ENCODE assay signal across 10 cellular contexts in the genomic region with DNA sequence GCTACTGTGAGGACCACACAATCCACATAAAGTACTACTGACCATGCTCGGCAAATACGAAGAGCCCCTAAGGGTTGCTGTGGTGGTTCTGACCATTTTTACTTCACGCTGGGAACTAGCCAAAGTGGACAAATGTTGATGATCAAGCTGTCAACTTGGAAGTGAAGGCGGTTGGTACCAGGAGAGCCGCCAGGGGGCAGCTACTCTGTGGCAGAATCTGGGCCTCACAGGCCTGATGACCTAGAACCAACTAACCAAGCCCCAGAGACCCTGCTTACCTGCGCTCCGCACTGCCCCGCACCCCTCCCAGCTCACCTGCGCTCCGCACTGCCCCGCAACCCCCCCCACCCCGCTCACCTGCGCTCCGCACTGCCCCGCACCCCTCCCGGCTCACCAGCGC. TPM values are rescaled to one million over a fixed set of nuclear protein-coding genes. Genes with fewer than 3 reads are reported as not detected.
DNase-seq lines count a peak whose midpoint lies in the region; ATAC-seq and TF ChIP-seq lines count a peak whose summit lies in the region.
"Had no signal": no experiment of that assay in that cellular context is flagged by ENCODE, and none has a peak within 500 bp of the region (broad histone marks: within the 10 kb centered on the region; RNA-seq: fewer than 3 reads in every experiment).

No MANE protein-coding gene starts in this region.

- no peaks in the 10 kb centered on the region for H3K9me3 Mint-ChIP-seq in activated T-helper 17 cell treated with anti-CD3 and anti-CD28 coated beads, Interleukin-2, amount 50 U/mL, for 72 hours
- H3K9me3 Mint-ChIP-seq: activated T-cell treated with anti-CD3 and anti-CD28 coated beads, Interleukin-2, amount 50 U/mL, for 24 hours; stimulated activated naive CD8-positive, alpha-beta T cell treated with anti-CD3 and anti-CD28 coated beads, Interleukin-15, amount 100 ng/mL, for 72 hours had no signal

- peak overlapping the region; percentile 72 for H3K4me3 Mint-ChIP-seq in activated T-helper 17 cell treated with anti-CD3 and anti-CD28 coated beads, Interleukin-2, amount 50 U/mL, for 72 hours
- H3K4me3 Mint-ChIP-seq: activated T-cell treated with anti-CD3 and anti-CD28 coated beads, Interleukin-2, amount 50 U/mL, for 24 hours had no signal

- peaks cover 52% of the 10 kb centered on the region for H3K4me1 Mint-ChIP-seq in activated T-helper 17 cell treated with anti-CD3 and anti-CD28 coated beads, Interleukin-2, amount 50 U/mL, for 72 hours

- no peak for ATAC-seq in activated T-helper 17 cell treated with anti-CD3 and anti-CD28 coated beads, Interleukin-2, amount 50 U/mL, for 72 hours (replicated peaks)
- no peak for ATAC-seq in HG03135 (IDR thresholded peaks at IDR 0.05; ENCODE audit: unreplicated experiment)
- ATAC-seq: stimulated activated naive CD8-positive, alpha-beta T cell treated with anti-CD3 and anti-CD28 coated beads, Interleukin-15, amount 100 ng/mL, for 72 hours had no signal

- DNase-seq in 8988T (peak; percentile 69), iPS-NIHi7 (ENCODE audit: extremely low spot score) (peak; percentile 82), middle frontal gyrus (ENCODE audit: extremely low spot score, low spot score) (no peak), CD1c-positive myeloid dendritic cell (ENCODE audit: extremely low spot score) (no peak)
- DNase-seq in activated naive CD4-positive, alpha-beta T cell treated with Interleukin-2 at 50 U/mL for 16 hours, result no peak
- DNase-seq: stimulated activated naive CD8-positive, alpha-beta T cell treated with anti-CD3 and anti-CD28 coated beads, Interleukin-15, amount 100 ng/mL, for 72 hours had no signal

- H3K27me3 Mint-ChIP-seq in activated T-helper 17 cell treated with anti-CD3 and anti-CD28 coated beads, Interleukin-2, amount 50 U/mL, for 72 hours, result no peaks in the 10 kb centered on the region
- H3K27me3 Mint-ChIP-seq: activated T-cell treated with anti-CD3 and anti-CD28 coated beads, Interleukin-2, amount 50 U/mL, for 24 hours; stimulated activated naive CD8-positive, alpha-beta T cell treated with anti-CD3 and anti-CD28 coated beads, Interleukin-15, amount 100 ng/mL, for 72 hours had no signal

- H3K36me3 Mint-ChIP-seq in activated T-helper 17 cell treated with anti-CD3 and anti-CD28 coated beads, Interleukin-2, amount 50 U/mL, for 72 hours (ENCODE audit: low read depth), result peaks cover 34% of the 10 kb centered on the region

- peak overlapping the region; percentile 91 for H3K27ac Mint-ChIP-seq in activated T-helper 17 cell treated with anti-CD3 and anti-CD28 coated beads, Interleukin-2, amount 50 U/mL, for 72 hours
- H3K27ac Mint-ChIP-seq: stimulated activated naive CD8-positive, alpha-beta T cell treated with anti-CD3 and anti-CD28 coated beads, Interleukin-15, amount 100 ng/mL, for 72 hours had no signal

- TF ChIP-seq CTCF in GM12873 (IDR thresholded peaks at IDR 0.05; ENCODE audit: insufficient read depth, low read depth, low read length, missing control alignments), result peak; percentile 18

RNA-seq across cellular contexts. Expression of a gene that starts 5.6 kb away (rescaled TPM):
- 100 to 1,000 TPM; 108 to 129 TPM for total RNA-seq in activated T-helper 17 cell treated with anti-CD3 and anti-CD28 coated beads, Interleukin-2, amount 50 U/mL, for 72 hours

RNA-seq across cellular contexts. Expression of a gene that starts 5.7 kb away (rescaled TPM):
- total RNA-seq in activated T-helper 17 cell treated with anti-CD3 and anti-CD28 coated beads, Interleukin-2, amount 50 U/mL, for 72 hours, result 1 to 10 TPM; 6.5 to 10.0 TPM

RNA-seq across cellular contexts. Expression of a gene that starts 46.8 kb away (rescaled TPM):
- 1 to 10 TPM; 4.8 to 9.0 TPM for total RNA-seq in activated T-helper 17 cell treated with anti-CD3 and anti-CD28 coated beads, Interleukin-2, amount 50 U/mL, for 72 hours

Comparison
In these comparisons a context has a peak if more than half of its experiments do, and no peak if none do; other contexts are left out.
1. DNase-seq: peak in 8988T (single experiment) and iPS-NIHi7 (single experiment); none in middle frontal gyrus (single experiment), activated naive CD4-positive, alpha-beta T cell treated with Interleukin-2 at 50 U/mL for 16 hours (single experiment) and CD1c-positive myeloid dendritic cell (single experiment).